8 cellular contexts compared by ENCODE assay signal in genomic region chr16:29811170-29811895, GRCh38. TPM values are rescaled to one million over a fixed set of nuclear protein-coding genes. Genes with fewer than 3 reads are reported as not detected.
A peak's percentile ranks its signal among the peaks of the same experiment; 100 is the strongest.
DNase-seq lines count a peak whose midpoint lies in the region; ATAC-seq and TF ChIP-seq lines count a peak whose summit lies in the region.

No MANE protein-coding gene starts in this region.

- no peak for TF ChIP-seq CTCF in GM06990 (IDR thresholded peaks at IDR 0.05; ENCODE audit: insufficient read depth, low read length, poor library complexity, severe bottlenecking)
- no peak for TF ChIP-seq CTCF in lower leg skin (IDR thresholded peaks at IDR 0.05)

- H3K4me1 ChIP-seq in effector memory CD4-positive, alpha-beta T cell (ENCODE audit: control insufficient read depth, insufficient read depth, low read length, poor library complexity, severe bottlenecking): peaks cover 63% of the 10 kb centered on the region

- intact Hi-C loops in lower leg skin (cut with DNase I; ENCODE audit: low total_unique reads): no loop called here

- peaks cover 15% of the 10 kb centered on the region for H3K36me3 ChIP-seq in GM06990 (ENCODE audit: control insufficient read depth, insufficient read depth, low read length)
- H3K36me3 ChIP-seq in effector memory CD4-positive, alpha-beta T cell (ENCODE audit: control insufficient read depth, insufficient read depth, low read length): peaks cover 7% of the 10 kb centered on the region

- ATAC-seq in HG03095 (IDR thresholded peaks at IDR 0.05; ENCODE audit: unreplicated experiment) (peak; percentile 41), HG02938 (IDR thresholded peaks at IDR 0.05; ENCODE audit: unreplicated experiment) (no peak)

- H3K9me3 ChIP-seq in effector memory CD4-positive, alpha-beta T cell (ENCODE audit: control insufficient read depth, low read length): no peaks in the 10 kb centered on the region

- H3K27ac ChIP-seq in effector memory CD4-positive, alpha-beta T cell (ENCODE audit: insufficient read depth, low read length, poor library complexity, severe bottlenecking): peak overlapping the region; percentile 85

- H3K4me3 ChIP-seq in GM06990 (replicated peaks; ENCODE audit: low read depth, low read length) (peak overlapping the region; percentile 54), lower leg skin (ENCODE audit: low read depth, poor library complexity, severe bottlenecking) (peak overlapping the region; percentile 21)
- peak overlapping the region; percentile 75 for H3K4me3 ChIP-seq in effector memory CD4-positive, alpha-beta T cell (ENCODE audit: insufficient read depth, low read depth, low read length, poor library complexity, severe bottlenecking)

- no peak for TF ChIP-seq POLR2A in lower leg skin (IDR thresholded peaks at IDR 0.05)

- WGBS in lower leg skin, 2 donors: 0 to 1% methylated on average over 20 to 31 of the region's 31 CpGs

- DNase-seq in GM06990 (ENCODE audit: extremely low read depth, insufficient read length): peak; percentile 77
- DNase-seq in NCI-H524 (lab: John Stamatoyannopoulos, UW): peak; percentile 90 to 98
- peak; percentile 59 for DNase-seq in activated CD4-positive, alpha-beta T cell treated with anti-CD3 and anti-CD28 coated beads, Interleukin-2, amount 50 U/mL, for 1 hour
- peak; percentile 60 to 70 (median 62) for DNase-seq in effector memory CD4-positive, alpha-beta T cell
- DNase-seq in lower leg skin (ENCODE audit: low spot score in 2 of 2): peak; percentile 94 to 98
- peak; percentile 77 for DNase-seq in stimulated activated CD4-positive, alpha-beta T cell treated with anti-CD3 and anti-CD28 coated beads, Interleukin-4, amount 100 ng/mL, for 24 hours

- H3K27me3 ChIP-seq in GM06990 (replicated peaks; ENCODE audit: control insufficient read depth, insufficient read depth, low read length): no peaks in the 10 kb centered on the region
- no peaks in the 10 kb centered on the region for H3K27me3 ChIP-seq in effector memory CD4-positive, alpha-beta T cell (replicated peaks; ENCODE audit: control insufficient read depth, insufficient read depth, low read length, poor library complexity, severe bottlenecking)

RNA-seq across cellular contexts. Expression of gene PRRT2, which starts 0.7 kb away (rescaled TPM):
- 1 to 10 TPM in 3 of 4 donors, not detected in 1; 1.1 to 3.6 (median 1.4) TPM for total RNA-seq in lower leg skin

RNA-seq across cellular contexts. Expression of gene PAGR1, which starts 4.6 kb away (rescaled TPM):
- total RNA-seq in lower leg skin: 10 to 100 TPM; 28.0 to 33.5 (median 32.1) TPM

RNA-seq across cellular contexts. Expression of gene MAZ, which starts 5.0 kb away (rescaled TPM):
- 100 to 1,000 TPM in 1 of 4 donors, 10 to 100 TPM in 3; 62.1 to 101 (median 84.8) TPM for total RNA-seq in lower leg skin

RNA-seq across cellular contexts. Expression of gene MVP, which starts 8.9 kb away (rescaled TPM):
- 10 to 100 TPM; 58.2 to 94.1 (median 70.4) TPM for total RNA-seq in lower leg skin

RNA-seq across cellular contexts. Expression of gene KIF22, which starts 20.8 kb away (rescaled TPM):
- 10 to 100 TPM; 36.8 to 81.2 (median 44.9) TPM for total RNA-seq in lower leg skin

Comparison
In these comparisons a context has a peak if more than half of its experiments do, and no peak if none do; other contexts are left out.
1. H3K4me3 ChIP-seq: peak in every context shown above with its lines; median percentile 75 in effector memory CD4-positive, alpha-beta T cell; 54 in GM06990; 21 in lower leg skin.